Comparison of ENCODE assay signal across 8 cellular contexts in genomic region chr15:90101969-90102890, GRCh38. TPM values are rescaled to one million over a fixed set of nuclear protein-coding genes. Genes with fewer than 3 reads are reported as not detected.
DNase-seq lines count a peak whose midpoint lies in the region; ATAC-seq and TF ChIP-seq lines count a peak whose summit lies in the region.

Gene IDH2, minus strand, starts transcription at chr15:90102468. Its CDS starts 78 bp downstream, at chr15:90102390.

- no peaks in the 10 kb centered on the region for H3K36me3 ChIP-seq in kidney epithelial cell (ENCODE audit: control insufficient read depth, insufficient read depth, low read length)

- DNase-seq in AG08395 (ENCODE audit: low spot score) (peak; percentile 91), NCI-H345 (lab: John Stamatoyannopoulos, UW) (peak; percentile 82), choroid plexus epithelial cell (ENCODE audit: low read depth) (peak; percentile 72), kidney epithelial cell (ENCODE audit: low read depth) (no peak)
- DNase-seq in activated CD4-positive, CD25-positive, alpha-beta regulatory T cell treated with anti-CD3 and anti-CD28 coated beads, Interleukin-2, amount 50 U/mL, for 72 hours, result peak; percentile 81
- DNase-seq in stimulated activated CD4-positive, alpha-beta T cell treated with anti-CD3 and anti-CD28 coated beads, Interleukin-12 subunit alpha, Interleukin-12 subunit beta, amount 100 ng/mL, for 48 hours (ENCODE audit: low read depth in 2 of 3, low spot score in 1 of 3), result peak; percentile 31 to 71 (median 45)

- TF ChIP-seq CTCF in choroid plexus epithelial cell (conservative IDR thresholded peaks at IDR 0.05; ENCODE audit: low read depth, low read length), result no peak
- no peak for TF ChIP-seq CTCF in kidney epithelial cell (IDR thresholded peaks at IDR 0.05; ENCODE audit: insufficient read depth, low read length, poor library complexity, severe bottlenecking)

- ATAC-seq in GM18520 (IDR thresholded peaks at IDR 0.05; ENCODE audit: unreplicated experiment) (peak; percentile 48), HG03045 (IDR thresholded peaks at IDR 0.05; ENCODE audit: unreplicated experiment) (peak; percentile 76)

- H3K27me3 ChIP-seq in kidney epithelial cell (ENCODE audit: control insufficient read depth, insufficient read depth, low read length), result no peaks in the 10 kb centered on the region

- H3K4me3 ChIP-seq in choroid plexus epithelial cell (ENCODE audit: low read depth, low read length) (peak within 1 kb of the TSS; percentile 65), kidney epithelial cell (ENCODE audit: low read depth, low read length) (peak within 1 kb of the TSS; percentile 62)

RNA-seq across cellular contexts. Expression of gene IDH2, which starts in this region (rescaled TPM):
- 79.1 and 92.7 TPM in 2 replicates for total RNA-seq in kidney epithelial cell
